Comparison of ENCODE assay signal across 22 cellular contexts in genomic region chr4:7880681-7881080, GRCh38. TPM values are rescaled to one million over a fixed set of nuclear protein-coding genes. Genes with fewer than 3 reads are reported as not detected.
DNase-seq lines count a peak whose midpoint lies in the region; ATAC-seq, FAIRE-seq and TF ChIP-seq lines count a peak whose summit lies in the region.
"Had no signal": no experiment of that assay in that cellular context is flagged by ENCODE, and none has a peak within 500 bp of the region (broad histone marks: within the 10 kb centered on the region; RNA-seq: fewer than 3 reads in every experiment).

No MANE protein-coding gene starts in this region.

- H3K36me3 ChIP-seq in ACC112 (ENCODE audit: insufficient read depth, low read length) (peaks cover 6% of the 10 kb centered on the region; the same call in 1 of the 2 replicates), GM23338 (ENCODE audit: insufficient read depth) (no peaks in the 10 kb centered on the region), pancreas (no peaks in the 10 kb centered on the region), heart left ventricle (no peaks in the 10 kb centered on the region)
- H3K36me3 ChIP-seq: neutrophil, transverse colon had no signal

- no peak for TF ChIP-seq POLR2A in heart left ventricle (IDR thresholded peaks at IDR 0.05)

- H3K9me3 ChIP-seq in pancreas (no peaks in the 10 kb centered on the region), heart left ventricle (no peaks in the 10 kb centered on the region)
- H3K9me3 ChIP-seq: neutrophil, transverse colon had no signal

- DNase-seq in GM23338 (ENCODE audit: low spot score), result no peak
- no peak for DNase-seq in central memory CD8-positive, alpha-beta T cell (ENCODE audit: low spot score in 2 of 2)
- no peak for DNase-seq in nephron progenitor cell
- no peak for DNase-seq in pancreas
- DNase-seq in NCI-H1930 (lab: John Stamatoyannopoulos, UW), result no peak
- DNase-seq in heart left ventricle, result no peak
- DNase-seq in natural killer cell treated with Interleukin-12 subunit alpha and Interleukin-12 subunit beta and Interleukin-15 and Interleukin-18, amount 100 ng/mL, for 72 hours (ENCODE audit: low spot score), result no peak
- DNase-seq: activated CD4-positive, alpha-beta T cell treated with anti-CD3 and anti-CD28 coated beads, Interleukin-2, amount 10 ng/mL, durations not matched to agents 7 days and 5 days; activated naive CD4-positive, alpha-beta T cell treated with Interleukin-2 at 50 U/mL for 16 hours; DMS 273 treated with DMSO at 0.1 percent for 48 hours; GDM1; Karpas-422; stimulated activated CD4-positive, alpha-beta T cell treated with anti-CD3 and anti-CD28 coated beads, Interleukin-15, amount 100 ng/mL, for 24 hours; stimulated activated naive CD4-positive, alpha-beta T cell; transverse colon had no signal

- no peaks in the 10 kb centered on the region for H3F3A ChIP-seq in GM23338 (replicated peaks; ENCODE audit: low read depth)

- intact Hi-C loops in pancreas (cut with DNase I) (no loop called here), heart left ventricle (cut with DNase I) (no loop called here)

- ATAC-seq in GM23338 (no peak), pancreas (no peak), heart left ventricle (no peak)
- no peak for ATAC-seq in central memory CD8-positive, alpha-beta T cell (replicated peaks; ENCODE audit: extremely low read depth, poor library complexity, severe bottlenecking)
- no peak for ATAC-seq in natural killer cell treated with Interleukin-12 subunit alpha and Interleukin-12 subunit beta and Interleukin-15 and Interleukin-18, amount 100 ng/mL, for 72 hours
- ATAC-seq: GM12878 had no signal

- TF ChIP-seq CTCF in GM23338 (conservative IDR thresholded peaks at IDR 0.05; ENCODE audit: low read depth in 2 of 2) (no peak), nephron progenitor cell (IDR thresholded peaks at IDR 0.05) (no peak), pancreas (IDR thresholded peaks at IDR 0.05) (no peak), heart left ventricle (IDR thresholded peaks at IDR 0.05) (no peak)

- H3K4me3 ChIP-seq in ACC112 (ENCODE audit: low read depth, low read length), result no peak overlapping the region
- H3K4me3 ChIP-seq in GM23338, result no peak overlapping the region
- H3K4me3 ChIP-seq in pancreas, result no peak overlapping the region
- H3K4me3 ChIP-seq in heart left ventricle, result no peak overlapping the region
- H3K4me3 ChIP-seq: GM12878, transverse colon had no signal

- peaks cover 7% of the 10 kb centered on the region for H3K27me3 Mint-ChIP-seq in GM23338 (ENCODE audit: insufficient read depth, low read depth, poor library complexity)
- no peaks in the 10 kb centered on the region for H3K27me3 Mint-ChIP-seq in central memory CD8-positive, alpha-beta T cell
- no peaks in the 10 kb centered on the region for H3K27me3 Mint-ChIP-seq in nephron progenitor cell (ENCODE audit: low read depth, poor library complexity)
- H3K27me3 Mint-ChIP-seq in natural killer cell treated with Interleukin-12 subunit alpha and Interleukin-12 subunit beta and Interleukin-15 and Interleukin-18, amount 100 ng/mL, for 72 hours, result peaks cover 6 to 10% of the 10 kb centered on the region in 2 donors
- H3K27me3 Mint-ChIP-seq: activated CD4-positive, alpha-beta T cell treated with anti-CD3 and anti-CD28 coated beads, Interleukin-2, amount 10 ng/mL, durations not matched to agents 7 days and 5 days had no signal

- H3K79me2 ChIP-seq in ACC112 (ENCODE audit: control insufficient read depth, insufficient read depth, low read length, unreplicated experiment) (peaks cover 98% of the 10 kb centered on the region), GM23338 (replicated peaks; ENCODE audit: insufficient read depth) (peaks cover 92% of the 10 kb centered on the region)

- no peaks in the 10 kb centered on the region for H3K9me2 ChIP-seq in GM23338 (ENCODE audit: insufficient read depth)

- H3K27me3 ChIP-seq in ACC112 (ENCODE audit: insufficient read depth, low read length) (no peaks in the 10 kb centered on the region), GM23338 (ENCODE audit: insufficient read depth) (no peaks in the 10 kb centered on the region), pancreas (no peaks in the 10 kb centered on the region), heart left ventricle (no peaks in the 10 kb centered on the region)
- H3K27me3 ChIP-seq: transverse colon had no signal

- FAIRE-seq in pancreas (lab: Jason Lieb, UNC), result no peak
- FAIRE-seq: endometrium, GM12878, RCC 7860, TTC549 had no signal

- H3K9me3 Mint-ChIP-seq in GM23338 (no peaks in the 10 kb centered on the region; the same call in 2 of the 3 replicates), nephron progenitor cell (peaks cover 26% of the 10 kb centered on the region)
- no peaks in the 10 kb centered on the region for H3K9me3 Mint-ChIP-seq in central memory CD8-positive, alpha-beta T cell
- H3K9me3 Mint-ChIP-seq in natural killer cell treated with Interleukin-12 subunit alpha and Interleukin-12 subunit beta and Interleukin-15 and Interleukin-18, amount 100 ng/mL, for 72 hours, result no peaks in the 10 kb centered on the region
- H3K9me3 Mint-ChIP-seq: activated CD4-positive, alpha-beta T cell treated with anti-CD3 and anti-CD28 coated beads, Interleukin-2, amount 10 ng/mL, durations not matched to agents 7 days and 5 days; memory B cell had no signal

- H3K4me1 ChIP-seq in ACC112 (ENCODE audit: control insufficient read depth, insufficient read depth, low read length, unreplicated experiment) (peaks cover 50% of the 10 kb centered on the region), GM23338 (ENCODE audit: insufficient read depth) (peaks cover 37% of the 10 kb centered on the region), pancreas (peaks cover 5 to 8% (median 5%) of the 10 kb centered on the region in 3 donors), heart left ventricle (peaks cover 0 to 55% (median 7%) of the 10 kb centered on the region in 12 donors)

- H3K27ac ChIP-seq in ACC112 (ENCODE audit: low read depth, low read length), result peak overlapping the region; percentile 55
- peak overlapping the region; percentile 62; the same call in 1 of the 2 replicates for H3K27ac ChIP-seq in GM23338 (ENCODE audit: low read depth)
- no peak overlapping the region for H3K27ac ChIP-seq in pancreas
- H3K27ac ChIP-seq in heart left ventricle, result peak overlapping the region in 2 of 12 donors; percentile 19 to 47
- H3K27ac ChIP-seq: neutrophil had no signal

- H3K36me3 Mint-ChIP-seq in GM23338 (ENCODE audit: low read depth), result no peaks in the 10 kb centered on the region; the same call in 2 of the 3 replicates
- H3K36me3 Mint-ChIP-seq in central memory CD8-positive, alpha-beta T cell (ENCODE audit: insufficient read depth), result peaks cover 1% of the 10 kb centered on the region
- H3K36me3 Mint-ChIP-seq in nephron progenitor cell (ENCODE audit: low read depth), result peaks cover 27% of the 10 kb centered on the region
- no peaks in the 10 kb centered on the region for H3K36me3 Mint-ChIP-seq in natural killer cell treated with Interleukin-12 subunit alpha and Interleukin-12 subunit beta and Interleukin-15 and Interleukin-18, amount 100 ng/mL, for 72 hours
- H3K36me3 Mint-ChIP-seq: memory B cell had no signal

- H3K27ac Mint-ChIP-seq in GM23338, result no peak overlapping the region; the same call in 1 of the 2 replicates
- peak overlapping the region; percentile 67 for H3K27ac Mint-ChIP-seq in central memory CD8-positive, alpha-beta T cell (ENCODE audit: low read depth)
- peak overlapping the region; percentile 84 for H3K27ac Mint-ChIP-seq in nephron progenitor cell
- H3K27ac Mint-ChIP-seq in natural killer cell treated with Interleukin-12 subunit alpha and Interleukin-12 subunit beta and Interleukin-15 and Interleukin-18, amount 100 ng/mL, for 72 hours, result no peak overlapping the region
- H3K27ac Mint-ChIP-seq: activated CD4-positive, alpha-beta T cell treated with anti-CD3 and anti-CD28 coated beads, Interleukin-2, amount 10 ng/mL, durations not matched to agents 7 days and 5 days; memory B cell had no signal

- H3K4me2 ChIP-seq in GM23338, result no peak overlapping the region

- H4K20me1 ChIP-seq in GM23338 (replicated peaks; ENCODE audit: insufficient read depth), result peaks cover 4% of the 10 kb centered on the region; the same call in 1 of the 2 replicates

- 83 to 86% methylated on average over 7 of the region's 7 CpGs for WGBS in pancreas, 2 donors
- 65 to 76% (median 68%) methylated on average over 7 of the region's 7 CpGs for WGBS in heart left ventricle, 4 donors

- H2AFZ ChIP-seq in ACC112 (ENCODE audit: low read length, unreplicated experiment) (no peak overlapping the region), GM23338 (no peak overlapping the region)

- no peak overlapping the region for H3K4me3 Mint-ChIP-seq in GM23338
- H3K4me3 Mint-ChIP-seq in central memory CD8-positive, alpha-beta T cell, result no peak overlapping the region
- H3K4me3 Mint-ChIP-seq in nephron progenitor cell, result no peak overlapping the region
- no peak overlapping the region for H3K4me3 Mint-ChIP-seq in natural killer cell treated with Interleukin-12 subunit alpha and Interleukin-12 subunit beta and Interleukin-15 and Interleukin-18, amount 100 ng/mL, for 72 hours
- H3K4me3 Mint-ChIP-seq: activated CD4-positive, alpha-beta T cell treated with anti-CD3 and anti-CD28 coated beads, Interleukin-2, amount 10 ng/mL, durations not matched to agents 7 days and 5 days; memory B cell had no signal

- H3K4me1 Mint-ChIP-seq in GM23338, result peaks cover 37% of the 10 kb centered on the region
- peaks cover 46% of the 10 kb centered on the region for H3K4me1 Mint-ChIP-seq in central memory CD8-positive, alpha-beta T cell
- H3K4me1 Mint-ChIP-seq in nephron progenitor cell, result peaks cover 61% of the 10 kb centered on the region
- H3K4me1 Mint-ChIP-seq in natural killer cell treated with Interleukin-12 subunit alpha and Interleukin-12 subunit beta and Interleukin-15 and Interleukin-18, amount 100 ng/mL, for 72 hours (ENCODE audit: low read depth in 2 of 2), result peaks cover 13 to 25% of the 10 kb centered on the region in 2 donors
- H3K4me1 Mint-ChIP-seq: memory B cell had no signal

TF ChIP-seq in GM23338, 12 proteins besides CTCF, POLR2A, EP300 and RAD21 (continues in another document):
- no peak for TF ChIP-seq ZNF114 (CRISPR knock-in tag; IDR thresholded peaks at IDR 0.05)
- TF ChIP-seq STAT1 (IDR thresholded peaks at IDR 0.05; ENCODE audit: unreplicated experiment), result no peak

RNA-seq across cellular contexts. Expression of gene AFAP1, which starts 59.0 kb away (rescaled TPM):
- 21.5 and 25.9 TPM in 2 replicates for total RNA-seq in GM23338 (2014; rRNA removed; shearing (Covaris generic))
- 5.4 and 6.5 TPM in 2 replicates for polyA plus RNA-seq in GM23338 (2016; fragmentation: Nextera tagmentation; extraction: Ambion mirVana)
- total RNA-seq in pancreas, result 10 to 100 TPM in 2 of 6 donors, 1 to 10 TPM in 4; 4.7 to 15.9 (median 6.9) TPM
- polyA plus RNA-seq in pancreas, result 1 to 10 TPM; 3.2 to 4.0 TPM
- total RNA-seq in heart left ventricle, result 10 to 100 TPM in 3 of 9 donors, 1 to 10 TPM in 6; 4.5 to 18.0 (median 7.0) TPM
- 1 to 10 TPM; 2.0 to 4.5 TPM for polyA plus RNA-seq in heart left ventricle
- total RNA-seq in natural killer cell treated with Interleukin-12 subunit alpha and Interleukin-12 subunit beta and Interleukin-15 and Interleukin-18, amount 100 ng/mL, for 72 hours, result 1 to 10 TPM; 7.2 to 9.1 TPM

Comparison
In these comparisons a context has a peak if more than half of its experiments do, and no peak if none do; other contexts are left out.
1. H3K27ac ChIP-seq: peak in ACC112 (single experiment) and GM23338 (single experiment); none in pancreas (0 of 4).
2. H3K27ac Mint-ChIP-seq: peak in central memory CD8-positive, alpha-beta T cell (single experiment) and nephron progenitor cell (single experiment); none in GM23338 (single experiment) and natural killer cell treated with Interleukin-12 subunit alpha and Interleukin-12 subunit beta and Interleukin-15 and Interleukin-18, amount 100 ng/mL, for 72 hours (0 of 2).